23 cellular contexts compared by ENCODE assay signal in genomic region chr11:60282291-60282690, GRCh38. TPM values are rescaled to one million over a fixed set of nuclear protein-coding genes. Genes with fewer than 3 reads are reported as not detected.
"Had no signal": no experiment of that assay in that cellular context is flagged by ENCODE, and none has a peak within 500 bp of the region (broad histone marks: within the 10 kb centered on the region; RNA-seq: fewer than 3 reads in every experiment).

No MANE protein-coding gene starts in this region.

- H3K36me3 ChIP-seq: gastrocnemius medialis, heart right ventricle had no signal

- H3K27ac Mint-ChIP-seq: activated B cell treated with CpG ODN at 0.5 μM for 24 hours; activated CD8-positive, alpha-beta T cell treated with anti-CD3 and anti-CD28 coated beads for 36 hours; activated naive CD8-positive, alpha-beta T cell treated with anti-CD3 and anti-CD28 coated beads, Interleukin-2, amount 10 ng/mL, durations not matched to agents 7 days and 5 days; activated T-cell treated with anti-CD3 and anti-CD28 coated beads, Interleukin-2, amount 50 U/mL, for 72 hours; endodermal cell; natural killer cell treated with Interleukin-12 subunit alpha and Interleukin-12 subunit beta and Interleukin-15 and Interleukin-18, amount 100 ng/mL, for 72 hours; T-helper 2 cell treated with Interferon-gamma antibody and Interleukin-4, amounts not matched to agents 5 μg/mL and 100 μg/mL, for 36 hours; type B pancreatic cell had no signal

- H3K27me3 ChIP-seq: gastrocnemius medialis, heart right ventricle had no signal

- H3K4me3 Mint-ChIP-seq: activated B cell treated with CpG ODN at 0.5 μM for 24 hours; activated CD8-positive, alpha-beta T cell treated with anti-CD3 and anti-CD28 coated beads for 36 hours; activated naive CD8-positive, alpha-beta T cell treated with anti-CD3 and anti-CD28 coated beads, Interleukin-2, amount 10 ng/mL, durations not matched to agents 7 days and 5 days; activated T-cell treated with anti-CD3 and anti-CD28 coated beads, Interleukin-2, amount 50 U/mL, for 72 hours; endodermal cell; natural killer cell treated with Interleukin-12 subunit alpha and Interleukin-12 subunit beta and Interleukin-15 and Interleukin-18, amount 100 ng/mL, for 72 hours; T-helper 2 cell treated with Interferon-gamma antibody and Interleukin-4, amounts not matched to agents 5 μg/mL and 100 μg/mL, for 36 hours; type B pancreatic cell had no signal

- H3K36me3 Mint-ChIP-seq: activated naive CD8-positive, alpha-beta T cell treated with anti-CD3 and anti-CD28 coated beads, Interleukin-2, amount 10 ng/mL, durations not matched to agents 7 days and 5 days; natural killer cell treated with Interleukin-12 subunit alpha and Interleukin-12 subunit beta and Interleukin-15 and Interleukin-18, amount 100 ng/mL, for 72 hours; type B pancreatic cell had no signal

- H3K27me3 Mint-ChIP-seq: activated B cell treated with CpG ODN at 0.5 μM for 24 hours, type B pancreatic cell had no signal

- H3K9me3 ChIP-seq: gastrocnemius medialis, heart right ventricle had no signal

- DNase-seq: activated B cell treated with CpG ODN at 0.5 μM for 24 hours; activated CD4-positive, alpha-beta T cell treated with anti-CD3 and anti-CD28 coated beads for 48 hours; activated CD8-positive, alpha-beta memory T cell treated with anti-CD3 and anti-CD28 coated beads, Interleukin-2, amount 50 U/mL, for 48 hours; activated CD8-positive, alpha-beta T cell treated with anti-CD3 and anti-CD28 coated beads for 36 hours; activated gamma-delta T cell treated with Interleukin-2 at 50 U/mL for 16 hours; activated naive CD8-positive, alpha-beta T cell treated with anti-CD3 and anti-CD28 coated beads, Interleukin-2, amount 10 ng/mL, durations not matched to agents 7 days and 5 days; activated T-cell treated with anti-CD3 and anti-CD28 coated beads, Interleukin-2, amount 50 U/mL, for 72 hours; anterior cingulate cortex; cerebellar nuclear complex; dermis blood vessel endothelial cell; endodermal cell; gastrocnemius medialis; heart right ventricle; mammary epithelial cell; posterior cingulate gyrus; stimulated activated CD4-positive, alpha-beta T cell treated with anti-CD3 and anti-CD28 coated beads, Interleukin-1b, Interleukin-23, amount 100 ng/mL, for 48 hours; SW 1271 had no signal

- H3K4me1 ChIP-seq: gastrocnemius medialis had no signal

- H3K27ac ChIP-seq: gastrocnemius medialis had no signal

- H3K9me3 Mint-ChIP-seq: activated B cell treated with CpG ODN at 0.5 μM for 24 hours; activated CD8-positive, alpha-beta T cell treated with anti-CD3 and anti-CD28 coated beads for 36 hours; activated naive CD8-positive, alpha-beta T cell treated with anti-CD3 and anti-CD28 coated beads, Interleukin-2, amount 10 ng/mL, durations not matched to agents 7 days and 5 days; activated T-cell treated with anti-CD3 and anti-CD28 coated beads, Interleukin-2, amount 50 U/mL, for 72 hours; natural killer cell treated with Interleukin-12 subunit alpha and Interleukin-12 subunit beta and Interleukin-15 and Interleukin-18, amount 100 ng/mL, for 72 hours; T-helper 2 cell treated with Interferon-gamma antibody and Interleukin-4, amounts not matched to agents 5 μg/mL and 100 μg/mL, for 36 hours; type B pancreatic cell had no signal

- H3K4me1 Mint-ChIP-seq: activated naive CD8-positive, alpha-beta T cell treated with anti-CD3 and anti-CD28 coated beads, Interleukin-2, amount 10 ng/mL, durations not matched to agents 7 days and 5 days; endodermal cell had no signal

RNA-seq across cellular contexts. Expression of gene MS4A4A, which starts 1.8 kb away (rescaled TPM):
- total RNA-seq: activated CD8-positive, alpha-beta T cell treated with anti-CD3 and anti-CD28 coated beads for 36 hours; activated T-cell treated with anti-CD3 and anti-CD28 coated beads, Interleukin-2, amount 50 U/mL, for 72 hours; dermis blood vessel endothelial cell; endodermal cell; epithelial cell of proximal tubule; mammary epithelial cell; natural killer cell treated with Interleukin-12 subunit alpha and Interleukin-12 subunit beta and Interleukin-15 and Interleukin-18, amount 100 ng/mL, for 72 hours; SK-MEL-5 had no signal
- polyA plus RNA-seq: mammary epithelial cell had no signal

RNA-seq across cellular contexts. Expression of gene MS4A4E, which starts 39.4 kb away (rescaled TPM):
- total RNA-seq: activated B cell treated with CpG ODN at 0.5 μM for 24 hours; activated CD8-positive, alpha-beta T cell treated with anti-CD3 and anti-CD28 coated beads for 36 hours; activated naive CD8-positive, alpha-beta T cell treated with anti-CD3 and anti-CD28 coated beads, Interleukin-2, amount 10 ng/mL, durations not matched to agents 7 days and 5 days; activated T-cell treated with anti-CD3 and anti-CD28 coated beads, Interleukin-2, amount 50 U/mL, for 72 hours; dermis blood vessel endothelial cell; epithelial cell of proximal tubule; mammary epithelial cell; SK-MEL-5 had no signal
- polyA plus RNA-seq: mammary epithelial cell had no signal

RNA-seq across cellular contexts. Expression of gene MS4A6E, which starts 44.8 kb away (rescaled TPM):
- total RNA-seq: activated B cell treated with CpG ODN at 0.5 μM for 24 hours; activated CD8-positive, alpha-beta T cell treated with anti-CD3 and anti-CD28 coated beads for 36 hours; activated naive CD8-positive, alpha-beta T cell treated with anti-CD3 and anti-CD28 coated beads, Interleukin-2, amount 10 ng/mL, durations not matched to agents 7 days and 5 days; activated T-cell treated with anti-CD3 and anti-CD28 coated beads, Interleukin-2, amount 50 U/mL, for 72 hours; dermis blood vessel endothelial cell; endodermal cell; epithelial cell of proximal tubule; gastrocnemius medialis; mammary epithelial cell; mononuclear cell; natural killer cell treated with Interleukin-12 subunit alpha and Interleukin-12 subunit beta and Interleukin-15 and Interleukin-18, amount 100 ng/mL, for 72 hours; SK-MEL-5 had no signal
- polyA plus RNA-seq: mammary epithelial cell had no signal
